1 cellular context compared by ENCODE assay signal in the genomic region with DNA sequence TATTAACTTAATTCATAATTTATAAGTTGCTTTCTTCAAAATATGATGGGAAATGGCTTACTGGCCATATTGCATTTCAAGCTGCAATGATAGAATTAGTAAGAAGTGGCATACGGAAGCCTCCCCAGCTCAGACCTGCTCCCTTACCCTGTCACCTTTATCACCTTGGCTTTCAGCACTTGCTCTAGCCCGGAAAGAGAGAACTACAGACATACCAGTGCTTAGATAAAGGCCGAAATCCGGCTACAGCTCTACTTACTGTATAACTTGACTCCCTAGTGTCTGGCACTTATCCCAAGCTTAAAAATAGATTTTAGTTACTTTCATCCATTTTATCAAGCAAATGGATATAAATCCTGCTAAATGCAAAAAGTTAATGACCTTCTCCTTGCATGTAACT.
TF ChIP-seq lines count a peak whose summit lies in the region.

No MANE protein-coding gene starts in this region.

TF ChIP-seq in WTC11, 78 proteins besides CTCF, POLR2A, EP300 and RAD21 (continued from another document):
- TF ChIP-seq, protein P1, sequence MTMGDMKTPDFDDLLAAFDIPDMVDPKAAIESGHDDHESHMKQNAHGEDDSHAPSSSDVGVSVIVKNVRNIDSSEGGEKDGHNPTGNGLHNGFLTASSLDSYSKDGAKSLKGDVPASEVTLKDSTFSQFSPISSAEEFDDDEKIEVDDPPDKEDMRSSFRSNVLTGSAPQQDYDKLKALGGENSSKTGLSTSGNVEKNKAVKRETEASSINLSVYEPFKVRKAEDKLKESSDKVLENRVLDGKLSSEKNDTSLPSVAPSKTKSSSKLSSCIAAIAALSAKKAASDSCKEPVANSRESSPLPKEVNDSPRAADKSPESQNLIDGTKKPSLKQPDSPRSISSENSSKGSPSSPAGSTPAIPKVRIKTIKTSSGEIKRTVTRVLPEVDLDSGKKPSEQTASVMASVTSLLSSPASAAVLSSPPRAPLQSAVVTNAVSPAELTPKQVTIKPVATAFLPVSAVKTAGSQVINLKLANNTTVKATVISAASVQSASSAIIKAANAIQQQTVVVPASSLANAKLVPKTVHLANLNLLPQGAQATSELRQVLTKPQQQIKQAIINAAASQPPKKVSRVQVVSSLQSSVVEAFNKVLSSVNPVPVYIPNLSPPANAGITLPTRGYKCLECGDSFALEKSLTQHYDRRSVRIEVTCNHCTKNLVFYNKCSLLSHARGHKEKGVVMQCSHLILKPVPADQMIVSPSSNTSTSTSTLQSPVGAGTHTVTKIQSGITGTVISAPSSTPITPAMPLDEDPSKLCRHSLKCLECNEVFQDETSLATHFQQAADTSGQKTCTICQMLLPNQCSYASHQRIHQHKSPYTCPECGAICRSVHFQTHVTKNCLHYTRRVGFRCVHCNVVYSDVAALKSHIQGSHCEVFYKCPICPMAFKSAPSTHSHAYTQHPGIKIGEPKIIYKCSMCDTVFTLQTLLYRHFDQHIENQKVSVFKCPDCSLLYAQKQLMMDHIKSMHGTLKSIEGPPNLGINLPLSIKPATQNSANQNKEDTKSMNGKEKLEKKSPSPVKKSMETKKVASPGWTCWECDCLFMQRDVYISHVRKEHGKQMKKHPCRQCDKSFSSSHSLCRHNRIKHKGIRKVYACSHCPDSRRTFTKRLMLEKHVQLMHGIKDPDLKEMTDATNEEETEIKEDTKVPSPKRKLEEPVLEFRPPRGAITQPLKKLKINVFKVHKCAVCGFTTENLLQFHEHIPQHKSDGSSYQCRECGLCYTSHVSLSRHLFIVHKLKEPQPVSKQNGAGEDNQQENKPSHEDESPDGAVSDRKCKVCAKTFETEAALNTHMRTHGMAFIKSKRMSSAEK (CRISPR knock-in tag; IDR thresholded peaks at IDR 0.05; ENCODE audit: borderline replicate concordance) = no peak
- TF ChIP-seq SMAD4 (CRISPR knock-in tag; IDR thresholded peaks at IDR 0.05) = no peak
- TF ChIP-seq, protein P2, sequence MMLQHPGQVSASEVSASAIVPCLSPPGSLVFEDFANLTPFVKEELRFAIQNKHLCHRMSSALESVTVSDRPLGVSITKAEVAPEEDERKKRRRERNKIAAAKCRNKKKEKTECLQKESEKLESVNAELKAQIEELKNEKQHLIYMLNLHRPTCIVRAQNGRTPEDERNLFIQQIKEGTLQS (CRISPR knock-in tag; conservative IDR thresholded peaks at IDR 0.05) = no peak
- TF ChIP-seq, protein P3, sequence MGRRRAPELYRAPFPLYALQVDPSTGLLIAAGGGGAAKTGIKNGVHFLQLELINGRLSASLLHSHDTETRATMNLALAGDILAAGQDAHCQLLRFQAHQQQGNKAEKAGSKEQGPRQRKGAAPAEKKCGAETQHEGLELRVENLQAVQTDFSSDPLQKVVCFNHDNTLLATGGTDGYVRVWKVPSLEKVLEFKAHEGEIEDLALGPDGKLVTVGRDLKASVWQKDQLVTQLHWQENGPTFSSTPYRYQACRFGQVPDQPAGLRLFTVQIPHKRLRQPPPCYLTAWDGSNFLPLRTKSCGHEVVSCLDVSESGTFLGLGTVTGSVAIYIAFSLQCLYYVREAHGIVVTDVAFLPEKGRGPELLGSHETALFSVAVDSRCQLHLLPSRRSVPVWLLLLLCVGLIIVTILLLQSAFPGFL (CRISPR knock-in tag; IDR thresholded peaks at IDR 0.05; ENCODE audit: borderline replicate concordance) = no peak
- TF ChIP-seq FOXJ3 (CRISPR knock-in tag; IDR thresholded peaks at IDR 0.05; ENCODE audit: borderline replicate concordance) = no peak
- TF ChIP-seq, protein P4, sequence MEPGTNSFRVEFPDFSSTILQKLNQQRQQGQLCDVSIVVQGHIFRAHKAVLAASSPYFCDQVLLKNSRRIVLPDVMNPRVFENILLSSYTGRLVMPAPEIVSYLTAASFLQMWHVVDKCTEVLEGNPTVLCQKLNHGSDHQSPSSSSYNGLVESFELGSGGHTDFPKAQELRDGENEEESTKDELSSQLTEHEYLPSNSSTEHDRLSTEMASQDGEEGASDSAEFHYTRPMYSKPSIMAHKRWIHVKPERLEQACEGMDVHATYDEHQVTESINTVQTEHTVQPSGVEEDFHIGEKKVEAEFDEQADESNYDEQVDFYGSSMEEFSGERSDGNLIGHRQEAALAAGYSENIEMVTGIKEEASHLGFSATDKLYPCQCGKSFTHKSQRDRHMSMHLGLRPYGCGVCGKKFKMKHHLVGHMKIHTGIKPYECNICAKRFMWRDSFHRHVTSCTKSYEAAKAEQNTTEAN (CRISPR knock-in tag; IDR thresholded peaks at IDR 0.05) = no peak
- TF ChIP-seq, protein P5, sequence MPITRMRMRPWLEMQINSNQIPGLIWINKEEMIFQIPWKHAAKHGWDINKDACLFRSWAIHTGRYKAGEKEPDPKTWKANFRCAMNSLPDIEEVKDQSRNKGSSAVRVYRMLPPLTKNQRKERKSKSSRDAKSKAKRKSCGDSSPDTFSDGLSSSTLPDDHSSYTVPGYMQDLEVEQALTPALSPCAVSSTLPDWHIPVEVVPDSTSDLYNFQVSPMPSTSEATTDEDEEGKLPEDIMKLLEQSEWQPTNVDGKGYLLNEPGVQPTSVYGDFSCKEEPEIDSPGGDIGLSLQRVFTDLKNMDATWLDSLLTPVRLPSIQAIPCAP (CRISPR knock-in tag; IDR thresholded peaks at IDR 0.05) = no peak
- TF ChIP-seq TEAD1 (CRISPR knock-in tag; IDR thresholded peaks at IDR 0.05) = no peak
- TF ChIP-seq, protein P6, sequence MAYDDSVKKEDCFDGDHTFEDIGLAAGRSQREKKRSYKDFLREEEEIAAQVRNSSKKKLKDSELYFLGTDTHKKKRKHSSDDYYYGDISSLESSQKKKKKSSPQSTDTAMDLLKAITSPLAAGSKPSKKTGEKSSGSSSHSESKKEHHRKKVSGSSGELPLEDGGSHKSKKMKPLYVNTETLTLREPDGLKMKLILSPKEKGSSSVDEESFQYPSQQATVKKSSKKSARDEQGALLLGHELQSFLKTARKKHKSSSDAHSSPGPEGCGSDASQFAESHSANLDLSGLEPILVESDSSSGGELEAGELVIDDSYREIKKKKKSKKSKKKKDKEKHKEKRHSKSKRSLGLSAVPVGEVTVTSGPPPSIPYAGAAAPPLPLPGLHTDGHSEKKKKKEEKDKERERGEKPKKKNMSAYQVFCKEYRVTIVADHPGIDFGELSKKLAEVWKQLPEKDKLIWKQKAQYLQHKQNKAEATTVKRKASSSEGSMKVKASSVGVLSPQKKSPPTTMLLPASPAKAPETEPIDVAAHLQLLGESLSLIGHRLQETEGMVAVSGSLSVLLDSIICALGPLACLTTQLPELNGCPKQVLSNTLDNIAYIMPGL (CRISPR knock-in tag; IDR thresholded peaks at IDR 0.05) = no peak
- TF ChIP-seq, protein P7, sequence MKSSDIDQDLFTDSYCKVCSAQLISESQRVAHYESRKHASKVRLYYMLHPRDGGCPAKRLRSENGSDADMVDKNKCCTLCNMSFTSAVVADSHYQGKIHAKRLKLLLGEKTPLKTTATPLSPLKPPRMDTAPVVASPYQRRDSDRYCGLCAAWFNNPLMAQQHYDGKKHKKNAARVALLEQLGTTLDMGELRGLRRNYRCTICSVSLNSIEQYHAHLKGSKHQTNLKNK (CRISPR knock-in tag; IDR thresholded peaks at IDR 0.05) = no peak
- TF ChIP-seq, protein P8, sequence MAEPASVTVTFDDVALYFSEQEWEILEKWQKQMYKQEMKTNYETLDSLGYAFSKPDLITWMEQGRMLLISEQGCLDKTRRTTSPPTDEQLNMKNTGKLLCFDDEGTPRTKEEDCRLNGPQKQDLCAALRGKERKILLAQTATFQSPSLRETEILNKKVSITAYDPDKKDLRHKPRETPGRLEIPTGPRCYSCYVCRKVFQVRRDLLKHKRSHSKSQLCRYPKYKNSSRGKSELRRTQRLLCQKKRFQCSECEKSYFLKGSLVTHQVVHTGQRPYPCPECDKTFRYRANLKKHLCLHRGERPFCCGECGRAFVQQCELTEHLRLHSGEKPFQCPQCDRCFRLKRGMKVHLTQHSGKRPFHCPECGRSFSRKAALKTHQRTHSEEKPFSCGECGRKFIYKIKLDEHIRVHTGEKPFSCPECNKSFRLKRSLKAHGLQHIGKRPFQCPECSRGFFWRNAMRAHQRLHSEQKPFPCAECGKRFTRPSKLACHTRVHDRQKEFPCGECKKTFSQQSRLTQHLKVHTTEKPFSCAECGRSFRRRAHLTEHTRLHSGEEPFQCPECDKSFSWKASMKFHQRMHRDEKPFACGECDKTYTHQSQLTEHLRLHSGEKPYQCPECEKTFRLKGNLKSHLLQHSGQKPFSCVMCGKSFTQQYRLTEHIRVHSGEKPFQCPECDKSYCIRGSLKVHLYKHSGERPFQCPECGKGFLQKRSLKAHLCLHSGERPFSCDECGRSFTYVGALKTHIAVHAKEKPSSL (CRISPR knock-in tag; conservative IDR thresholded peaks at IDR 0.05) = no peak
